9 cellular contexts compared by ENCODE assay signal in the genomic region with DNA sequence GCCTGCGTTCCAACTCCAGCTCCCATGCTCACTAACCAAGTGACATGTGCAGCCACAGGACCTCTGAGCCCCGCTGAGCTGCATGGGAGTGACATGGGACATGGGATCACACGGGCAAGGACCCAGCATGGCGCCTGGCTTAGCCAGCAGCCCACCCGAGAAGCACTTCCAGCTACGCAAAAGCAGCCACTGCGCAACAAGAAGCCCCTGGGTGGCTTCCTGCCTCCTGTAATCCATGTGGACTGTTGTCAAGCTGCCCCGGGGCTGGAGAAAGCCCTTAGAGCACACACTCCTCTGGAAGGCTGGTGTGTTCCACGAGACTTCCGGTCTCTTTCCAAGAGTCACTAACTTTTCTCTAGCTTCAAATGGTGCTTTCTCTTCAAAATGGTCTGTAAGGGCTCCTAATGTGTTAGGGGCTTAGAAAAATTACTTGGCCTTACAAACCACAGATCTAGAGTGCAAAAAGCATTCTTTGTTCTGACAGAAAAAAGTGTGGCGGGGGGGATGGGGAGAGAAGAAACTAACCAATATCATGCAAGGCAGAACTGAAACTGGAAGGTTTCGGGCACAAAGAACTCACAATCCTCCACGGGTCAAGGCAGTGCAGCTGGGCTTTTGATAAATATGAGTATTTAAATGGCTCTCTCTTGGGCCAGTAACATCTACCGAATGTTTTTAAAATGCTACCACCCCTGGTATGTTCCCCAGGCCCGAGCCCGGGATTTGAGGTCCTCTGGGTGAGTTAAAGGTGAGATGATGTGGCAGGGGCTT.
DNase-seq lines count a peak whose midpoint lies in the region; ATAC-seq and TF ChIP-seq lines count a peak whose summit lies in the region.
"Had no signal": no experiment of that assay in that cellular context is flagged by ENCODE, and none has a peak within 500 bp of the region (broad histone marks: within the 10 kb centered on the region; RNA-seq: fewer than 3 reads in every experiment).

No MANE protein-coding gene starts in this region.

- in situ Hi-C loops in brain microvascular endothelial cell (cut with HindIII; ENCODE audit: low pct_ligation_motif_present, low sequenced_read_pairs), result no loop called here

- no peak overlapping the region for H3K4me3 ChIP-seq in brain microvascular endothelial cell (ENCODE audit: low read depth, low read length)

- H3K27me3 ChIP-seq in brain microvascular endothelial cell (replicated peaks), result no peaks in the 10 kb centered on the region

- peaks cover 54% of the 10 kb centered on the region for H3K36me3 ChIP-seq in brain microvascular endothelial cell (replicated peaks)

- DNase-seq in SIG-M5 treated with dmso at 0.1 percent for 504 hours (lab: John Stamatoyannopoulos, UW; ENCODE audit: unreplicated experiment), result peak; percentile 31
- DNase-seq in SIG-M5 (lab: John Stamatoyannopoulos, UW), result no peak
- DNase-seq in RWPE1 (ENCODE audit: low spot score), result no peak
- DNase-seq in superior temporal gyrus (ENCODE audit: extremely low spot score), result peak; percentile 63
- DNase-seq in NCI-H1694 treated with DMSO at 0.1 percent for 48 hours (lab: John Stamatoyannopoulos, UW), result no peak
- no peak for DNase-seq in activated CD4-positive, CD25-positive, alpha-beta regulatory T cell treated with anti-CD3 and anti-CD28 coated beads, Interleukin-2, amount 50 U/mL, for 72 hours
- no peak for DNase-seq in brain microvascular endothelial cell

- TF ChIP-seq CTCF in RWPE1 (conservative IDR thresholded peaks at IDR 0.05; ENCODE audit: low read depth), result no peak
- no peak for TF ChIP-seq CTCF in brain microvascular endothelial cell (IDR thresholded peaks at IDR 0.05; ENCODE audit: low read depth, low read length, missing control alignments)

- POLR2A ChIA-PET in RWPE1 (lab: Yijun Ruan, JAX; ENCODE audit: low non-redundant PET), result interaction anchor here (0.7 kb wide), 1 partner anchor 18 kb away, joined by 3 read pairs; no protein-coding TSS in a partner anchor

- peak overlapping the region; percentile 4; the same call in 1 of the 2 replicates for H3K27ac ChIP-seq in RWPE1
- H3K27ac ChIP-seq in brain microvascular endothelial cell, result no peak overlapping the region
- H3K27ac ChIP-seq: 22Rv1 had no signal

- CTCF ChIA-PET in RWPE1 (lab: Yijun Ruan, JAX), result interaction anchor here (1.0 kb wide), 1 partner anchor 10 kb away, joined by 5 read pairs; no protein-coding TSS in a partner anchor

- peak; percentile 50 for ATAC-seq in HG02884 (IDR thresholded peaks at IDR 0.05; ENCODE audit: unreplicated experiment)

Comparison
In these comparisons a context has a peak if more than half of its experiments do, and no peak if none do; other contexts are left out.
1. DNase-seq: peak in SIG-M5 treated with dmso at 0.1 percent for 504 hours (single experiment) and superior temporal gyrus (single experiment); none in SIG-M5 (single experiment), RWPE1 (single experiment), NCI-H1694 treated with DMSO at 0.1 percent for 48 hours (single experiment), activated CD4-positive, CD25-positive, alpha-beta regulatory T cell treated with anti-CD3 and anti-CD28 coated beads, Interleukin-2, amount 50 U/mL, for 72 hours (single experiment) and brain microvascular endothelial cell (single experiment).